In the genomic region with DNA sequence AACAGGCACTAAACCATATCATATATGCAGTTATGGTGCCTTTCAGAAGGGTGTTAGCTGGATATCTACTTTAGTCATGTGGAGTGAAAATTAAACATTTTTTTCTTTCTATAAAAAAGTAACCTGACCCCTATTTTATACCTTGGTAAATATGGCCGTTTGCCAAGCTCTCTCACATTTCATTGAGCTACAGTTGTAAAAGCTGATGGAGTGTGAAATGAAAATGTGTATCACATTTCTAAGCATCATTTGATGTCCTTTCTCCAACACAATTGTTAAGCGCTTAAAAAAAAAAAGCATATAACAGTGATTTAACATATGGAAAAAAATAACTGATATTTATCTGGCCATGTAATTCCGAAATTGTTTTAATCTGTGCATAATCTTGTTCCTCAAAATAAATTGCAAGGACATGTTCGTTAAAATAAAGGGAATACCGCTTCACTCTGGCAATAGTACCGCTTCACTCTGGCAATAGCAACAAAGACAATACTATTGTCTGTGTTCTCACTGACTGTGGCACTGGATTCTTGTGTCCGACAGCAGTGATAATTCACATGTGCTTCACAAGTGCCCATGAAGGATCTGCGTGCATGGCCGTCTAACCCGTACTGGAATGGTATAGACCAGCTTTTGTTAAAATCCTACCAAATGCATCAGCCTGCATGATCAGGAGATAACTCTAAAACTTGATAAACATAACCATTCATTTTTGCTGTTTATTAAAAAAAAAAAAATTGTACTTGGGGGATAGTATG, we compare ENCODE assay signal across 13 cellular contexts.
DNase-seq lines count a peak whose midpoint lies in the region; ATAC-seq and TF ChIP-seq lines count a peak whose summit lies in the region.
"Had no signal": no experiment of that assay in that cellular context is flagged by ENCODE, and none has a peak within 500 bp of the region (broad histone marks: within the 10 kb centered on the region; RNA-seq: fewer than 3 reads in every experiment).

No MANE protein-coding gene starts in this region.

- 95% methylated on average over 10 of the region's 10 CpGs for WGBS in heart right ventricle, 2 donors

- H3K4me3 ChIP-seq in heart right ventricle = no peak overlapping the region
- H3K4me3 ChIP-seq: SJCRH30 had no signal

- no peak overlapping the region for H3K27ac ChIP-seq in heart right ventricle
- H3K27ac ChIP-seq: SJCRH30, WERI-Rb-1 had no signal

- DNase-seq in DMS79 treated with DMSO at 0.1 percent for 48 hours (lab: John Stamatoyannopoulos, UW) (peak; percentile 92), NCI-H1694 treated with DMSO at 0.1 percent for 48 hours (lab: John Stamatoyannopoulos, UW) (peak; percentile 77), NCI-H524 treated with DMSO at 0.1 percent for 48 hours (lab: John Stamatoyannopoulos, UW) (peak; percentile 49), kidney tubule cell (ENCODE audit: low spot score) (peak; percentile 36), left ventricle myocardium superior (no peak), cerebellar cortex (ENCODE audit: low spot score) (no peak), heart right ventricle (no peak)
- DNase-seq: AML-193; NCI-H82; stimulated activated naive CD8-positive, alpha-beta T cell treated with anti-CD3 and anti-CD28 coated beads, Interleukin-15, amount 100 ng/mL, for 72 hours; WERI-Rb-1 had no signal

- intact Hi-C loops in left ventricle myocardium superior (cut with micrococcal nuclease) (no loop called here), heart right ventricle (cut with DNase I) (no loop called here)

- H3K36me3 ChIP-seq in heart right ventricle = peaks cover 0 to 22% (median 0%) of the 10 kb centered on the region in 9 donors
- H3K36me3 ChIP-seq: SJCRH30 had no signal

- ATAC-seq in left ventricle myocardium superior (no peak), GM21515 (IDR thresholded peaks at IDR 0.05; ENCODE audit: unreplicated experiment) (no peak), heart right ventricle (no peak)
- ATAC-seq: stimulated activated naive CD8-positive, alpha-beta T cell treated with anti-CD3 and anti-CD28 coated beads, Interleukin-15, amount 100 ng/mL, for 72 hours had no signal

- H3K4me1 ChIP-seq in heart right ventricle = peaks cover 0 to 20% (median 8%) of the 10 kb centered on the region in 9 donors
- H3K4me1 ChIP-seq: SJCRH30 had no signal

- H3K9me3 ChIP-seq in heart right ventricle = peaks cover 0 to 6% (median 0%) of the 10 kb centered on the region in 11 donors
- H3K9me3 ChIP-seq: SJCRH30 had no signal

- no peaks in the 10 kb centered on the region for H3K27me3 ChIP-seq in heart right ventricle
- H3K27me3 ChIP-seq: SJCRH30 had no signal

- TF ChIP-seq CTCF in heart right ventricle (IDR thresholded peaks at IDR 0.05) = no peak

Comparison
In these comparisons a context has a peak if more than half of its experiments do, and no peak if none do; other contexts are left out.
1. DNase-seq: peak in DMS79 treated with DMSO at 0.1 percent for 48 hours (single experiment), NCI-H1694 treated with DMSO at 0.1 percent for 48 hours (single experiment), NCI-H524 treated with DMSO at 0.1 percent for 48 hours (single experiment) and kidney tubule cell (single experiment); none in left ventricle myocardium superior (single experiment), cerebellar cortex (single experiment) and heart right ventricle (0 of 2).